Comparison of ENCODE assay signal across 17 cellular contexts in genomic region chr22:30996462-30996861, GRCh38.
"Had no signal": no experiment of that assay in that cellular context is flagged by ENCODE, and none has a peak within 500 bp of the region (broad histone marks: within the 10 kb centered on the region; RNA-seq: fewer than 3 reads in every experiment).

No MANE protein-coding gene starts in this region.

- H3K4me1 Mint-ChIP-seq: neural progenitor cell had no signal

- H3K36me3 ChIP-seq: heart left ventricle, neural progenitor cell, ovary, suprapubic skin had no signal

- H3K4me2 ChIP-seq: neural progenitor cell had no signal

- H3K27ac Mint-ChIP-seq: activated CD4-positive, alpha-beta memory T cell treated with anti-CD3 and anti-CD28 coated beads for 36 hours; activated naive CD8-positive, alpha-beta T cell treated with anti-CD3 and anti-CD28 coated beads, Interleukin-2, amount 10 ng/mL, durations not matched to agents 7 days and 5 days; neural progenitor cell had no signal

- DNase-seq: activated CD4-positive, alpha-beta memory T cell treated with anti-CD3 and anti-CD28 coated beads for 36 hours; activated CD4-positive, alpha-beta T cell treated with anti-CD3 and anti-CD28 coated beads for 1 hour; activated gamma-delta T cell treated with Interleukin-2 at 50 U/mL for 16 hours; activated naive CD8-positive, alpha-beta T cell treated with anti-CD3 and anti-CD28 coated beads, Interleukin-2, amount 10 ng/mL, durations not matched to agents 7 days and 5 days; activated T-cell treated with anti-CD3 and anti-CD28 coated beads, Interleukin-2, amount 50 U/mL, for 48 hours; anterior cingulate cortex; dorsolateral prefrontal cortex; heart left ventricle; left colon; midbrain; ovary; stimulated activated CD4-positive, alpha-beta T cell treated with anti-CD3 and anti-CD28 coated beads, Interleukin-2, amount 100 ng/mL, for 48 hours; stimulated activated CD8-positive, alpha-beta memory T cell treated with anti-CD3 and anti-CD28 coated beads, Interleukin-4, amount 100 ng/mL, for 48 hours; stimulated activated naive CD8-positive, alpha-beta T cell treated with anti-CD3 and anti-CD28 coated beads, Interleukin-15, Interleukin-2, amounts not matched to agents 100 U/mL and 50 U/mL, for 24 hours had no signal

- H3K27me3 ChIP-seq: dorsolateral prefrontal cortex, heart left ventricle, neural progenitor cell, ovary, suprapubic skin had no signal

- ATAC-seq: heart left ventricle; left colon; stimulated activated naive CD8-positive, alpha-beta T cell treated with anti-CD3 and anti-CD28 coated beads, Interleukin-15, Interleukin-2, amounts not matched to agents 100 U/mL and 50 U/mL, for 24 hours had no signal

- H3K9me3 ChIP-seq: ovary had no signal

- H3K4me3 Mint-ChIP-seq: activated CD4-positive, alpha-beta memory T cell treated with anti-CD3 and anti-CD28 coated beads for 36 hours; activated naive CD8-positive, alpha-beta T cell treated with anti-CD3 and anti-CD28 coated beads, Interleukin-2, amount 10 ng/mL, durations not matched to agents 7 days and 5 days; neural progenitor cell had no signal

- H3K4me3 ChIP-seq: dorsolateral prefrontal cortex, heart left ventricle, lung, neural progenitor cell, ovary, suprapubic skin had no signal

- H3K36me3 Mint-ChIP-seq: activated naive CD8-positive, alpha-beta T cell treated with anti-CD3 and anti-CD28 coated beads, Interleukin-2, amount 10 ng/mL, durations not matched to agents 7 days and 5 days had no signal

- H3K27me3 Mint-ChIP-seq: activated naive CD8-positive, alpha-beta T cell treated with anti-CD3 and anti-CD28 coated beads, Interleukin-2, amount 10 ng/mL, durations not matched to agents 7 days and 5 days had no signal

- H3K27ac ChIP-seq: dorsolateral prefrontal cortex, heart left ventricle, neural progenitor cell, ovary, suprapubic skin had no signal

- H3K4me1 ChIP-seq: neural progenitor cell, suprapubic skin had no signal
